ENCODE assay signal across 2 cellular contexts in genomic region chr17:65548570-65548969, GRCh38.
TF ChIP-seq lines count a peak whose summit lies in the region.

No MANE protein-coding gene starts in this region.

TF ChIP-seq in K562, 482 proteins besides CTCF, POLR2A, EP300 and RAD21:
- TF ChIP-seq BHLHE40 (IDR thresholded peaks at IDR 0.05; ENCODE audit: low read length): no peak
- no peak for TF ChIP-seq RBM14 (IDR thresholded peaks at IDR 0.05; ENCODE audit: borderline replicate concordance, insufficient read depth, low read depth, low read length)
- TF ChIP-seq GABPA (tag; conservative IDR thresholded peaks at IDR 0.05; ENCODE audit: low read depth): no peak
- TF ChIP-seq, protein P1, sequence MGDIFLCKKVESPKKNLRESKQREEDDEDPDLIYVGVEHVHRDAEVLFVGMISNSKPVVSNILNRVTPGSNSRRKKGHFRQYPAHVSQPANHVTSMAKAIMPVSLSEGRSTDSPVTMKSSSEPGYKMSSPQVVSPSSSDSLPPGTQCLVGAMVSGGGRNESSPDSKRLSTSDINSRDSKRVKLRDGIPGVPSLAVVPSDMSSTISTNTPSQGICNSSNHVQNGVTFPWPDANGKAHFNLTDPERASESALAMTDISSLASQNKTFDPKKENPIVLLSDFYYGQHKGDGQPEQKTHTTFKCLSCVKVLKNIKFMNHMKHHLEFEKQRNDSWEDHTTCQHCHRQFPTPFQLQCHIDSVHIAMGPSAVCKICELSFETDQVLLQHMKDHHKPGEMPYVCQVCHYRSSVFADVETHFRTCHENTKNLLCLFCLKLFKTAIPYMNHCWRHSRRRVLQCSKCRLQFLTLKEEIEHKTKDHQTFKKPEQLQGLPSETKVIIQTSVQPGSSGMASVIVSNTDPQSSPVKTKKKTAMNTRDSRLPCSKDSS (IDR thresholded peaks at IDR 0.05; ENCODE audit: low read depth, partially characterized antibody): no peak
- TF ChIP-seq, protein P2, sequence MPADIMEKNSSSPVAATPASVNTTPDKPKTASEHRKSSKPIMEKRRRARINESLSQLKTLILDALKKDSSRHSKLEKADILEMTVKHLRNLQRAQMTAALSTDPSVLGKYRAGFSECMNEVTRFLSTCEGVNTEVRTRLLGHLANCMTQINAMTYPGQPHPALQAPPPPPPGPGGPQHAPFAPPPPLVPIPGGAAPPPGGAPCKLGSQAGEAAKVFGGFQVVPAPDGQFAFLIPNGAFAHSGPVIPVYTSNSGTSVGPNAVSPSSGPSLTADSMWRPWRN (IDR thresholded peaks at IDR 0.05; ENCODE audit: low read depth): no peak
- no peak for TF ChIP-seq ZNF77 (CRISPR knock-in tag; IDR thresholded peaks at IDR 0.05)
- no peak for TF ChIP-seq ZNF3 (CRISPR knock-in tag; IDR thresholded peaks at IDR 0.05)
- TF ChIP-seq CBX5 (IDR thresholded peaks at IDR 0.05; ENCODE audit: borderline replicate concordance, low read depth): no peak
- no peak for TF ChIP-seq POLR3A (IDR thresholded peaks at IDR 0.05; ENCODE audit: borderline replicate concordance, extremely low read depth, insufficient read depth, insufficient read length)
- no peak for TF ChIP-seq ZNF75A (CRISPR knock-in tag; IDR thresholded peaks at IDR 0.05)
- TF ChIP-seq U2AF2 (optimal IDR thresholded peaks at IDR 0.05; ENCODE audit: low read depth, low read length): no peak
- TF ChIP-seq MAFG (tag; conservative IDR thresholded peaks at IDR 0.05): no peak
- TF ChIP-seq NFATC3 (IDR thresholded peaks at IDR 0.05): no peak
- TF ChIP-seq MECOM (CRISPR knock-in tag; IDR thresholded peaks at IDR 0.05): no peak
- TF ChIP-seq RBFOX2 (IDR thresholded peaks at IDR 0.05; ENCODE audit: low read depth, low read length): no peak

TF ChIP-seq in HEK293T, 16 proteins besides CTCF, POLR2A, EP300 and RAD21 (continued from another document):
- no peak for TF ChIP-seq ARNT (IDR thresholded peaks at IDR 0.05)
- TF ChIP-seq NFRKB (IDR thresholded peaks at IDR 0.05): no peak
